ENCODE assay signal across 8 cellular contexts in the genomic region with DNA sequence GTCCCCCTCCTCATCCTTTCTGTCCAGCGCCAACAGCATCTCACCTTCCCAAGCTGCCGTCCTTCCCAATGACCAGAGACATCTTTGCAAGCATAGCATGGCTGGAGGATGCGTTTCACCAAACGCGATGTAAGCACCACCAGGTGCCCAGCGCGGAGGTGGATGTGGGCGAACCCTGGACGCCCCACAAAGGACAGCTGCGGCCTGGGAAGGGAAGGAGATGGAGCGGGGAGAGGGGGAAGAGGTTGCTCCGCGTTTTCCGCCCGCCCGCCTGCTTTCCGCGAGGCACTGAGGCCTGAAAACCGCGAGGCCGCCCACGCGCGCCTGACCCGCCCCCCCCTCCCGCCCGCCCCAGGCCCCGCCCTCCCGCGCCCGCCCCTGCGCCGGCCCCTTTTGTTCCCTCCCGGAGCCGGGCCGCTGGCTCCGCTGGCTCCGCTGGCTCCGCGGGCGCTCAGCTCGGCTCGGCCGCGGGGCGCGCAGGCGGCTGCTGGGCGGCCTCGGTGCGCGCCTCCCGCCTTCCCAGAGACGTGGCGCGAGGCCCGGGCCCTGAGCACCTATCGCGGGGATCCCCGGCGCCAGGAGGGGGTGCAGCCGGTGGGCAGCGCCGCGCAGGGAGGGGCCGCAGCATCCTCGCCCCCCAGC.
DNase-seq lines count a peak whose midpoint lies in the region; ATAC-seq and TF ChIP-seq lines count a peak whose summit lies in the region.

Gene CLIP2 (plus strand): TSS at position 390 of the 642 bp plus-strand sequence. CDS start 28,140 bp downstream, outside the sequence.

- peak; percentile 84 for DNase-seq in ELR (ENCODE audit: low read depth)
- DNase-seq in NCI-H2196 (lab: John Stamatoyannopoulos, UW; ENCODE audit: unreplicated experiment), result peak; percentile 82
- DNase-seq in activated CD4-positive, alpha-beta T cell treated with anti-CD3 and anti-CD28 coated beads for 4 hours, result peak; percentile 75 to 79
- DNase-seq in choroid plexus epithelial cell (ENCODE audit: low read depth), result peak; percentile 81
- peak; percentile 46 for DNase-seq in kidney glomerular epithelial cell (lab: John Stamatoyannopoulos, UW)
- DNase-seq in stimulated activated CD4-positive, alpha-beta T cell treated with anti-CD3 and anti-CD28 coated beads, Interleukin-15, amount 100 ng/mL, for 24 hours, result peak; percentile 82

- no peak for TF ChIP-seq CTCF in choroid plexus epithelial cell (conservative IDR thresholded peaks at IDR 0.05; ENCODE audit: low read depth, low read length)

- peak; percentile 36 for ATAC-seq in HG02571 (IDR thresholded peaks at IDR 0.05; ENCODE audit: unreplicated experiment)
- no peak for ATAC-seq in HG03378 (IDR thresholded peaks at IDR 0.05; ENCODE audit: unreplicated experiment)

- peak within 1 kb of the TSS; percentile 72 for H3K4me3 ChIP-seq in choroid plexus epithelial cell (ENCODE audit: low read depth, low read length)
